20 cellular contexts compared by ENCODE assay signal in the genomic region with DNA sequence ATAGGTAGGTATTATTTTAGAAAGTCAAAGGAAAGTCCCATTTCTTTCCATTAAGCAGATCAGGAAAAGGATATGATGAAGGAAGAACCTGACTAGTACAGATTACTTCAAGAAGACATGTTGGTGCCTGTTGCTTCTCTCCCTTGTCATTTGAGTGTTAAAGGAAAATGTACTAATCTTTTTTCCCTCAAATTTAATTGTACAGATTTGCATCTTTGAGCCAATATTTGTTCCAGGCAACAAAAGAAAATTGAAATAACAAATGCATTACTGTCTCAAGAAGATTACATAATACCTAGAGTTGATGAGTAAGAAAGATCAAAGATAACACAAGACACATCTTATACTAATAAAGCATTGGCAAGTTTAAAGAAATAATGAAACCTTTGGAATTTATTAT.
DNase-seq lines count a peak whose midpoint lies in the region; ATAC-seq, FAIRE-seq and TF ChIP-seq lines count a peak whose summit lies in the region.
"Had no signal": no experiment of that assay in that cellular context is flagged by ENCODE, and none has a peak within 500 bp of the region (broad histone marks: within the 10 kb centered on the region; RNA-seq: fewer than 3 reads in every experiment).

No MANE protein-coding gene starts in this region.

- no peaks in the 10 kb centered on the region for H3K36me3 Mint-ChIP-seq in neural crest cell (ENCODE audit: low read depth)
- H3K36me3 Mint-ChIP-seq: CD8-positive, alpha-beta memory T cell; IgD-negative memory B cell had no signal

- H3K27ac Mint-ChIP-seq in neural crest cell (ENCODE audit: unreplicated experiment) = peak overlapping the region; percentile 57
- H3K27ac Mint-ChIP-seq: CD8-positive, alpha-beta memory T cell; IgD-negative memory B cell had no signal

- no peaks in the 10 kb centered on the region for H3K9me3 Mint-ChIP-seq in neural crest cell
- H3K9me3 Mint-ChIP-seq: H9 had no signal

- peaks cover 29% of the 10 kb centered on the region for H3K4me1 Mint-ChIP-seq in neural crest cell
- H3K4me1 Mint-ChIP-seq: CD8-positive, alpha-beta memory T cell; IgD-negative memory B cell had no signal

- ATAC-seq in HG03135 (IDR thresholded peaks at IDR 0.05; ENCODE audit: unreplicated experiment) = no peak

- no peak overlapping the region for H3K27ac ChIP-seq in epithelial cell of prostate
- H3K27ac ChIP-seq: BLaER1 treated with 17β-estradiol and CSF1 and Interleukin-3, amounts not matched to agents 10 nM and 100 nM; SK-N-MC had no signal

- no peak for TF ChIP-seq CTCF in neural crest cell (conservative IDR thresholded peaks at IDR 0.05)

- H3K27me3 Mint-ChIP-seq in neural crest cell (ENCODE audit: low read depth) = no peaks in the 10 kb centered on the region
- H3K27me3 Mint-ChIP-seq: CD8-positive, alpha-beta memory T cell; IgD-negative memory B cell had no signal

- no peak overlapping the region for H3K4me3 Mint-ChIP-seq in neural crest cell
- H3K4me3 Mint-ChIP-seq: CD8-positive, alpha-beta memory T cell; H9; IgD-negative memory B cell had no signal

- DNase-seq in EL (peak; percentile 22), epithelial cell of prostate (ENCODE audit: low read depth, low spot score) (peak; percentile 0), neural crest cell (ENCODE audit: low read depth, low spot score) (no peak), kidney glomerular epithelial cell (lab: John Stamatoyannopoulos, UW) (no peak), AG20443 (ENCODE audit: low spot score) (no peak)
- DNase-seq: CD8-positive, alpha-beta memory T cell; DMS79; H9; Kasumi-1; NCI-H1092 treated with DMSO at 0.1 percent for 48 hours; NCI-H2081; NCI-H446 treated with DMSO at 0.1 percent for 48 hours; NK-92 treated with Interleukin-12 subunit alpha and Interleukin-12 subunit beta, amount 100 ng/mL, for 24 hours; SHP77 had no signal

- FAIRE-seq in TTC549 (lab: Jason Lieb, UNC) = peak; percentile 49
- FAIRE-seq: HTR-8/SVneo had no signal

Comparison
In these comparisons a context has a peak if more than half of its experiments do, and no peak if none do; other contexts are left out.
1. DNase-seq: peak in EL (single experiment) and epithelial cell of prostate (single experiment); none in neural crest cell (single experiment), kidney glomerular epithelial cell (single experiment) and AG20443 (single experiment).